ENCODE assay signal across 8 cellular contexts in the genomic region with DNA sequence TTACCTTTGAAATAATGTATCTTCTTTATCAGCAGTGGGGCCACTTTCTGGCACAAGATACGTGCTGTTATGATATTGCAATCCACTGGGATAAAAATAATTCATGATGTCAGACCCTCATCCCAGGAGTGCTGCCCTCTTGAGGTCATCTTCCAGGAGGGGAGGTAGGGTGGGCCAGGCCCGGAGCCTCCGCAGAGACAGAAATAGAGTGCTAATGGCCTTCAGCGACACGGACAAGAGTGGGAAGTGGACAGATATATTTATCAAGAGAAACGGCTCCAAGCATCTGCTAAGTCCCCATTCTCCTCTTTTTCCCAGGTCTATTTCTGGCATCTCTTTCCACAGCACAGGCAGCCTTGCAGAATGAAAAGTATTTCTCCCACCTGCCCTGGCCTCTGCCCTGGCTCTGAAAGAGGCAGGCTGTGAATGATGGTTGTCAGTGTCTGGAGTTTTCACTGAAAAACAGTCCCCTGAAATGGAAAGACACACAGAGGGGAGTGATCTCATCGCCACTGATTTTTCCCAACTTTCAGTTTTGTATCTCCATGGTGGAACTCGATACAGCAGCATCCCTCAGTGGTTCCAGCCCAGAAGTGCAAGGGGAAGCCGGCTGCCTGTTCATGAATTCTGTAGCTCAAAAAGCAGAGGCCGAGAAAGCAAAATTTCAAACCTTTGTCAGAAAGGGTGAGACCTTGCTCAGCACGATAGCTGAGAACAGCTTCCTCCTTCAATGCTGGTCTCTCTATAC.
DNase-seq lines count a peak whose midpoint lies in the region; FAIRE-seq and TF ChIP-seq lines count a peak whose summit lies in the region.

No MANE protein-coding gene starts in this region.

- H3K9me3 Mint-ChIP-seq in activated T-helper 2 cell treated with anti-CD3 and anti-CD28 coated beads, Interferon-gamma antibody, Interleukin-2, Interleukin-4, amounts not matched to agents 10 μg/mL and 5 μg/mL and 100 μg/mL, durations not matched to agents 14 hours and 24 hours and 36 hours, result no peaks in the 10 kb centered on the region

- no peak for FAIRE-seq in GM12892 (lab: Jason Lieb, UNC)

- no peak overlapping the region for H3K4me3 Mint-ChIP-seq in activated T-helper 2 cell treated with anti-CD3 and anti-CD28 coated beads, Interferon-gamma antibody, Interleukin-2, Interleukin-4, amounts not matched to agents 10 μg/mL and 5 μg/mL and 100 μg/mL, durations not matched to agents 14 hours and 24 hours and 36 hours (ENCODE audit: low read depth)

- H3K27ac ChIP-seq in substantia nigra (ENCODE audit: low read depth, low read length, poor library complexity, severe bottlenecking), result peak overlapping the region; percentile 77

- peak; percentile 9 for DNase-seq in DMS153 treated with DMSO at 0.1 percent for 48 hours (lab: John Stamatoyannopoulos, UW; ENCODE audit: unreplicated experiment)
- DNase-seq in DMS153 (lab: John Stamatoyannopoulos, UW), result no peak
- DNase-seq in astrocyte of the hippocampus (ENCODE audit: low read depth, low spot score), result peak; percentile 77
- peak; percentile 66 for DNase-seq in iris pigment epithelial cell (ENCODE audit: low read depth)
- DNase-seq in substantia nigra (lab: John Stamatoyannopoulos, UW), result peak in 37 of 49 donors; percentile 12 to 78 (median 52)
- DNase-seq in activated T-helper 2 cell treated with anti-CD3 and anti-CD28 coated beads, Interferon-gamma antibody, Interleukin-2, Interleukin-4, amounts not matched to agents 10 μg/mL and 5 μg/mL and 100 μg/mL, durations not matched to agents 14 hours and 24 hours and 36 hours (ENCODE audit: low spot score), result no peak
- no peak for DNase-seq in T1000 (lab: John Stamatoyannopoulos, UW)
- DNase-seq in GM12892 (ENCODE audit: insufficient read length), result no peak

- intact Hi-C loops in activated T-helper 2 cell treated with anti-CD3 and anti-CD28 coated beads, Interferon-gamma antibody, Interleukin-2, Interleukin-4, amounts not matched to agents 10 μg/mL and 5 μg/mL and 100 μg/mL, durations not matched to agents 14 hours and 24 hours and 36 hours (cut with micrococcal nuclease), result no loop called here

- H3K27me3 Mint-ChIP-seq in activated T-helper 2 cell treated with anti-CD3 and anti-CD28 coated beads, Interferon-gamma antibody, Interleukin-2, Interleukin-4, amounts not matched to agents 10 μg/mL and 5 μg/mL and 100 μg/mL, durations not matched to agents 14 hours and 24 hours and 36 hours (ENCODE audit: low read depth), result no peaks in the 10 kb centered on the region

- H3K36me3 Mint-ChIP-seq in activated T-helper 2 cell treated with anti-CD3 and anti-CD28 coated beads, Interferon-gamma antibody, Interleukin-2, Interleukin-4, amounts not matched to agents 10 μg/mL and 5 μg/mL and 100 μg/mL, durations not matched to agents 14 hours and 24 hours and 36 hours (ENCODE audit: low read depth), result no peaks in the 10 kb centered on the region

- no peak overlapping the region for H3K27ac Mint-ChIP-seq in activated T-helper 2 cell treated with anti-CD3 and anti-CD28 coated beads, Interferon-gamma antibody, Interleukin-2, Interleukin-4, amounts not matched to agents 10 μg/mL and 5 μg/mL and 100 μg/mL, durations not matched to agents 14 hours and 24 hours and 36 hours

- TF ChIP-seq POLR2A in GM12892 (IDR thresholded peaks at IDR 0.05; ENCODE audit: low read depth, low read length), result no peak

- no peaks in the 10 kb centered on the region for H3K4me1 Mint-ChIP-seq in activated T-helper 2 cell treated with anti-CD3 and anti-CD28 coated beads, Interferon-gamma antibody, Interleukin-2, Interleukin-4, amounts not matched to agents 10 μg/mL and 5 μg/mL and 100 μg/mL, durations not matched to agents 14 hours and 24 hours and 36 hours (ENCODE audit: low read depth)

Comparison
In these comparisons a context has a peak if more than half of its experiments do, and no peak if none do; other contexts are left out.
1. DNase-seq: peak in DMS153 treated with DMSO at 0.1 percent for 48 hours (single experiment), astrocyte of the hippocampus (single experiment), iris pigment epithelial cell (single experiment) and substantia nigra (37 of 49); none in DMS153 (single experiment), activated T-helper 2 cell treated with anti-CD3 and anti-CD28 coated beads, Interferon-gamma antibody, Interleukin-2, Interleukin-4, amounts not matched to agents 10 μg/mL and 5 μg/mL and 100 μg/mL, durations not matched to agents 14 hours and 24 hours and 36 hours (single experiment), T1000 (single experiment) and GM12892 (single experiment).